ENCODE assay signal across 8 cellular contexts in the genomic region with DNA sequence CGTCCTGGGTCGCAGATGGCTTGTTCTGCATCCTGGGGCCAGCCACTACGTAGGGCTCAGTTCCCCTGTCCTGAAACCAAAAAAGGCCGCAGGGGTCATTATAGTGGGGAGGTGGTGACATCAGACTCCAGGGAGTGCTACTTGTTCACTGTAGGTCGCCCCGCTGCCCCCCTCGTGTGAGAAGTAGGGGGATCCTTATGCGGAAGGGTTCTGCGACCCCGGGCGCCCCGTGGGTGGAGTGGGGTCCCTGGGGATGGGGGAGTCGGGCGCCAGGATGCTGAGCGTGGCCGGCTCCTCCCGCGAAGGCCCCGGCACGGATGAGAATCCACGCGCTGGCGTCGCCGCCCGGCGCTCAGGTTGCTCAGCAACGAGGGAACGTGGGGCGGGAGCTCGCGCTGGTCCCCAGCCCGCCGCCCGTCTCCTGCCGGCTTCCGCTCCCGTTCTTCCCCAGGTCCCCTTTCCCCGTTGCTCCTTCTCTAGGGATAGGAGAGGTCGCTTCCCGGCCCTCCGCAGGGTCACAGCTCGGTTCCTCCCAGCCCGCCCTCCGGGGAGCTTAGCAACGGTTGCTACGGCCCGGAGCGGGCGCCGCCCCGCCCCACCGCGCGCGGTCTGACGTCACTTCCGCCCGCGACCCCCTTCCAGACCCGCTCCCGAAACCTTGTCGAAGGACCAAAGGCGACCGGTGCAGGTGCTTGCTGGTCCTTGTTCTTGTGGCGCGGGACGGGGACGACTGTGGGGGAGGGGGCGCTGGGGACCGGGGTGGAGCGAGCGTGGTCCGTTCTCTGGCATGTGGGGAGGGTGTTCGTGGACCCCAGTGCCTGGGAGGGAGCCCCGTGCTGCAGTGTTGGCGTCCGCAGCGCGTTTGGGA. TPM values are rescaled to one million over a fixed set of nuclear protein-coding genes. Genes with fewer than 3 reads are reported as not detected.
DNase-seq lines count a peak whose midpoint lies in the region; ATAC-seq and TF ChIP-seq lines count a peak whose summit lies in the region.

A gene with protein sequence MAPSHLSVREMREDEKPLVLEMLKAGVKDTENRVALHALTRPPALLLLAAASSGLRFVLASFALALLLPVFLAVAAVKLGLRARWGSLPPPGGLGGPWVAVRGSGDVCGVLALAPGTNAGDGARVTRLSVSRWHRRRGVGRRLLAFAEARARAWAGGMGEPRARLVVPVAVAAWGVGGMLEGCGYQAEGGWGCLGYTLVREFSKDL (plus strand): TSS at position 618 of the 868 bp plus-strand sequence. CDS start 521 bp downstream, outside the sequence.

- peak within 1 kb of the TSS; percentile 78 for H3K27ac Mint-ChIP-seq in activated CD4-positive, alpha-beta T cell treated with anti-CD3 and anti-CD28 coated beads for 36 hours

- intact Hi-C loops in activated CD4-positive, alpha-beta T cell treated with anti-CD3 and anti-CD28 coated beads for 36 hours (cut with DNase I, micrococcal nuclease): loop anchor here in 1 of 2 experiments (1.0 kb wide), 2 partner anchors 24 to 100 kb away; a partner anchor contains a TSS
- intact Hi-C loops in left lung (cut with DNase I): no loop called here

- H3K27me3 Mint-ChIP-seq in activated CD4-positive, alpha-beta T cell treated with anti-CD3 and anti-CD28 coated beads for 36 hours: no peaks in the 10 kb centered on the region

- no peaks in the 10 kb centered on the region for H3K9me3 ChIP-seq in left lung

- peak within 1 kb of the TSS; percentile 75 for H3K4me3 Mint-ChIP-seq in activated CD4-positive, alpha-beta T cell treated with anti-CD3 and anti-CD28 coated beads for 36 hours

- peak within 1 kb of the TSS; percentile 34 to 51 for H3K4me3 ChIP-seq in left lung

- H3K27me3 ChIP-seq in left lung: peaks cover 0 to 29% of the 10 kb centered on the region in 2 donors

- DNase-seq in CMK (ENCODE audit: low read depth): peak; percentile 83
- DNase-seq in GOT3 (lab: John Stamatoyannopoulos, UW): peak; percentile 21
- peak; percentile 82 for DNase-seq in NCI-H2171 (lab: John Stamatoyannopoulos, UW)
- DNase-seq in activated CD4-positive, alpha-beta T cell treated with anti-CD3 and anti-CD28 coated beads for 36 hours: peak; percentile 75
- peak in 1 of 2 donors; percentile 82 for DNase-seq in left lung
- peak; percentile 47 to 49 for DNase-seq in stimulated activated CD4-positive, alpha-beta T cell treated with anti-CD3 and anti-CD28 coated beads, Interleukin-4, amount 100 ng/mL, for 48 hours (ENCODE audit: low read depth in 2 of 2)

- peaks cover 16 to 30% of the 10 kb centered on the region in 2 donors for H3K4me1 ChIP-seq in left lung

- H3K9me3 Mint-ChIP-seq in activated CD4-positive, alpha-beta T cell treated with anti-CD3 and anti-CD28 coated beads for 36 hours (ENCODE audit: low read depth): no peaks in the 10 kb centered on the region

- ATAC-seq in activated CD4-positive, alpha-beta T cell treated with anti-CD3 and anti-CD28 coated beads for 36 hours: peak; percentile 74
- ATAC-seq in left lung (peak; percentile 42), HG03135 (IDR thresholded peaks at IDR 0.05; ENCODE audit: unreplicated experiment) (no peak)

- H3K4me1 Mint-ChIP-seq in activated CD4-positive, alpha-beta T cell treated with anti-CD3 and anti-CD28 coated beads for 36 hours: peaks cover 21% of the 10 kb centered on the region

- peak within 1 kb of the TSS; percentile 65 for H3K27ac ChIP-seq in cingulate gyrus (ENCODE audit: low read depth, low read length)
- peak within 1 kb of the TSS; percentile 70 to 90 for H3K27ac ChIP-seq in left lung

- H3K36me3 Mint-ChIP-seq in activated CD4-positive, alpha-beta T cell treated with anti-CD3 and anti-CD28 coated beads for 36 hours (ENCODE audit: low read depth): no peaks in the 10 kb centered on the region

- H3K36me3 ChIP-seq in left lung: peaks cover 0 to 36% of the 10 kb centered on the region in 2 donors

- POLR2A ChIA-PET in activated CD4-positive, alpha-beta T cell treated with anti-CD3 and anti-CD28 coated beads for 36 hours (lab: Charles Lee): interaction anchor here (0.7 to 1.2 kb wide), 3 partner anchors 8 to 145 kb away, joined by 3 to 4 read pairs (median 3); a partner anchor contains a TSS

- CTCF ChIA-PET in activated CD4-positive, alpha-beta T cell treated with anti-CD3 and anti-CD28 coated beads for 36 hours (lab: Charles Lee): interaction anchor here (0.6 to 1.6 kb wide), 7 partner anchors 10 to 170 kb away, joined by 3 to 6 read pairs (median 3); no protein-coding TSS in a partner anchor

- no peak for TF ChIP-seq CTCF in left lung (IDR thresholded peaks at IDR 0.05)

RNA-seq across cellular contexts. Expression of the gene that starts here (rescaled TPM):
- 10 to 100 TPM in 1 of 2 experiments, 1 to 10 TPM in 1; 8.2 to 14.8 TPM for total RNA-seq in activated CD4-positive, alpha-beta T cell treated with anti-CD3 and anti-CD28 coated beads for 36 hours
- total RNA-seq in left lung: 10 to 100 TPM; 22.9 to 37.2 TPM
